ENCODE assay signal across 17 cellular contexts in the genomic region with DNA sequence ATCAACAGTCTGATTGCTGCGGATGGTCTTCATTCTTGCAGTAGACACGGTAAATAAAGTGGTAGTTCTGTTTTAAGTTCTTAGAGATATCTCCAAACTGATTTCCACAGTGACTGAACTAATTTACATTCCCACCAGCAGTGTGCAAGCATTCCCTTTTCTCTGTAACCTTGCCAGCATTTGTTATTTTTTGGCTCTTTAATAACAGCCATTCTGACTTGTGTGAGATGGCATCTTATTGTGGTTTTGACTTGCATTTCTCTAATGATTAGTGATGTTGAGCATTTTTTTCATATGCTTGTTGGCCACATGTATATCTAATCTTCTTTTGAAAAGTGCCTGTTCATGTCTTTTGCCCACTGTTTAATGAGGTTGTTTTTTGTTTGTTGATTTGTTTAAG. TPM values are rescaled to one million over a fixed set of nuclear protein-coding genes. Genes with fewer than 3 reads are reported as not detected.
"Had no signal": no experiment of that assay in that cellular context is flagged by ENCODE, and none has a peak within 500 bp of the region (broad histone marks: within the 10 kb centered on the region; RNA-seq: fewer than 3 reads in every experiment).

No MANE protein-coding gene starts in this region.

- H3K4me3 Mint-ChIP-seq: naive B cell; nephron; stimulated activated naive B cell treated with anti-CD40 and anti-IgM and Interleukin-4, amounts not matched to agents 10 μg/mL and 1 μg/mL and 100 μg/mL, for 72 hours; stimulated activated naive CD8-positive, alpha-beta T cell treated with anti-CD3 and anti-CD28 coated beads, Interleukin-15, amount 100 ng/mL, for 72 hours had no signal

- H3K4me3 ChIP-seq: colonic mucosa, hepatocyte, skin epidermis, testis, tibial nerve, upper lobe of right lung had no signal

- H3K36me3 Mint-ChIP-seq: stimulated activated naive B cell treated with anti-CD40 and anti-IgM and Interleukin-4, amounts not matched to agents 10 μg/mL and 1 μg/mL and 100 μg/mL, for 72 hours had no signal

- ATAC-seq: foreskin keratinocyte; stimulated activated naive B cell treated with anti-CD40 and anti-IgM and Interleukin-4, amounts not matched to agents 10 μg/mL and 1 μg/mL and 100 μg/mL, for 72 hours; stimulated activated naive CD8-positive, alpha-beta T cell treated with anti-CD3 and anti-CD28 coated beads, Interleukin-15, amount 100 ng/mL, for 72 hours; upper lobe of right lung had no signal

- H3K27ac Mint-ChIP-seq: naive B cell; nephron; stimulated activated naive B cell treated with anti-CD40 and anti-IgM and Interleukin-4, amounts not matched to agents 10 μg/mL and 1 μg/mL and 100 μg/mL, for 72 hours; stimulated activated naive CD8-positive, alpha-beta T cell treated with anti-CD3 and anti-CD28 coated beads, Interleukin-15, amount 100 ng/mL, for 72 hours had no signal

- DNase-seq: cerebellar nuclear complex; colonic mucosa; dermis blood vessel endothelial cell; foreskin keratinocyte; head of caudate nucleus; mesendoderm; naive B cell; stimulated activated CD4-positive, alpha-beta T cell treated with anti-CD3 and anti-CD28 coated beads, Interleukin-2, amount 100 ng/mL, for 24 hours; stimulated activated CD4-positive, alpha-beta T cell treated with anti-CD3 and anti-CD28 coated beads, Interleukin-4, amount 100 ng/mL, for 4 hours; stimulated activated naive B cell treated with anti-CD40 and anti-IgM and Interleukin-4, amounts not matched to agents 10 μg/mL and 1 μg/mL and 100 μg/mL, for 72 hours; stimulated activated naive CD8-positive, alpha-beta T cell treated with anti-CD3 and anti-CD28 coated beads, Interleukin-15, amount 100 ng/mL, for 72 hours; testis; upper lobe of right lung had no signal

- H3K27me3 Mint-ChIP-seq: stimulated activated naive CD8-positive, alpha-beta T cell treated with anti-CD3 and anti-CD28 coated beads, Interleukin-15, amount 100 ng/mL, for 72 hours had no signal

- H3K4me1 Mint-ChIP-seq: naive B cell; stimulated activated naive B cell treated with anti-CD40 and anti-IgM and Interleukin-4, amounts not matched to agents 10 μg/mL and 1 μg/mL and 100 μg/mL, for 72 hours had no signal

RNA-seq across cellular contexts. Expression of a gene that starts 30.2 kb away (rescaled TPM):
- total RNA-seq: foreskin keratinocyte had no signal
